In the genomic region with DNA sequence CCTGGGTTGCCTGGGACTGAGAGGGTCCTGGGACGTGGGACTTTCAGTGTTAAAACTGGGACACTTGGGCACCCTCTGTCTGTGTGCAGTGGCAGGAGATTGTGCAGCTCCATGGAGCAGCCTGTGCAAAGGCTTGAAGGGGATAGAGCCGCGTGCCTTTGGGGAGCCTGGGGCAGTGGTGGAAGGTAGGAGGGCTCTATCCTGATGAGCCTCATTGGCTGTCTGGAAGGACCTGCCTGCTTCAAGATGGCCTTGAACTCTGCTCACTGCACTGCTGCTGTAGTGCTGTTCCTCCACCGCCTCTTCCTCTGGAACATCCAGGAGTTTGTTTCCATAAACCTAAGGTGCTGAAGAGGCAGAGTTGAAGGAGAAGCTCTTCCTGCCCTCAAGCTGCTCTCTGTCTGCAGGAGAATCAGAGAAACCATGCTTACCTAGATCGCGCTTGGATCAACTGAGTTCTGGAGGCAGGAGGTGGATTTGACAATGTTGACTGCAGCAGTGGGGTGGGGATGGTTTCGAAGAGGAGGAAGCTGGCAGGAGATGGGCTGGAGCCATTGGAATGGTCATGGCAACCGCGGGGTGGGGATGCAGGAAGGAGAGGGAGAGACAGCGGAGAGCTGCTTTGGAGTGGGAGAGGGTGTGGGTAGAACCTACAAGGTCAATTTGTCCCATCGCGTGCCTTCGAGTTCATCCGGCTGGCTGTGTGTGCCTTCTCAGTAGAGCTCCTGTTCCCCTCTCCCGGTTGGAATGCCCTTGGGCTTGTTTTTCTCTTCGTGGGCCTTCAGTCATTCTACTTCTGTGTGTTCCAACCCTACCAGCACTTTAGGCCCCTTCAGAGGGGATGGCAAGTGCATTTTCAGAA, we compare ENCODE assay signal across 1 cellular context.
TF ChIP-seq lines count a peak whose summit lies in the region.

No MANE protein-coding gene starts in this region.

TF ChIP-seq in HepG2, 621 proteins besides CTCF, POLR2A, EP300 and RAD21 (continued from another document):
- no peak; the same call in 1 of the 2 replicates for TF ChIP-seq PITX1 (CRISPR knock-in tag; IDR thresholded peaks at IDR 0.05)
- no peak; the same call in 1 of the 2 replicates for TF ChIP-seq NCOA2 (CRISPR knock-in tag; IDR thresholded peaks at IDR 0.05)
- no peak for TF ChIP-seq KAT7 (CRISPR knock-in tag; IDR thresholded peaks at IDR 0.05; ENCODE audit: borderline replicate concordance)
- TF ChIP-seq ZNF354B (CRISPR knock-in tag; IDR thresholded peaks at IDR 0.05) = no peak
- TF ChIP-seq NFKB2 (CRISPR knock-in tag; IDR thresholded peaks at IDR 0.05; ENCODE audit: borderline replicate concordance) = no peak
- no peak for TF ChIP-seq ZNF710 (CRISPR knock-in tag; IDR thresholded peaks at IDR 0.05; ENCODE audit: borderline replicate concordance)
- no peak for TF ChIP-seq ZSCAN21 (CRISPR knock-in tag; IDR thresholded peaks at IDR 0.05; ENCODE audit: borderline replicate concordance)
- no peak for TF ChIP-seq PLRG1 (conservative IDR thresholded peaks at IDR 0.05)
- peak; percentile 33; the same call in 1 of the 2 replicates for TF ChIP-seq PPARG (CRISPR knock-in tag; conservative IDR thresholded peaks at IDR 0.05)
- peak; percentile 30; the same call in 1 of the 2 replicates for TF ChIP-seq MYC (CRISPR knock-in tag; IDR thresholded peaks at IDR 0.05; ENCODE audit: borderline replicate concordance)
- TF ChIP-seq ZBTB7B (CRISPR knock-in tag; IDR thresholded peaks at IDR 0.05) = no peak
- TF ChIP-seq ZNF468 (CRISPR knock-in tag; IDR thresholded peaks at IDR 0.05) = no peak
- no peak for TF ChIP-seq ZMAT3 (CRISPR knock-in tag; conservative IDR thresholded peaks at IDR 0.05)
- TF ChIP-seq MTF1 (CRISPR knock-in tag; IDR thresholded peaks at IDR 0.05) = no peak
- TF ChIP-seq, protein P1, sequence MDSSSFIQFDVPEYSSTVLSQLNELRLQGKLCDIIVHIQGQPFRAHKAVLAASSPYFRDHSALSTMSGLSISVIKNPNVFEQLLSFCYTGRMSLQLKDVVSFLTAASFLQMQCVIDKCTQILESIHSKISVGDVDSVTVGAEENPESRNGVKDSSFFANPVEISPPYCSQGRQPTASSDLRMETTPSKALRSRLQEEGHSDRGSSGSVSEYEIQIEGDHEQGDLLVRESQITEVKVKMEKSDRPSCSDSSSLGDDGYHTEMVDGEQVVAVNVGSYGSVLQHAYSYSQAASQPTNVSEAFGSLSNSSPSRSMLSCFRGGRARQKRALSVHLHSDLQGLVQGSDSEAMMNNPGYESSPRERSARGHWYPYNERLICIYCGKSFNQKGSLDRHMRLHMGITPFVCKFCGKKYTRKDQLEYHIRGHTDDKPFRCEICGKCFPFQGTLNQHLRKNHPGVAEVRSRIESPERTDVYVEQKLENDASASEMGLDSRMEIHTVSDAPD (CRISPR knock-in tag; IDR thresholded peaks at IDR 0.05) = no peak
- TF ChIP-seq ZSCAN20 (CRISPR knock-in tag; IDR thresholded peaks at IDR 0.05; ENCODE audit: borderline replicate concordance) = no peak
- TF ChIP-seq ZNF552 (CRISPR knock-in tag; IDR thresholded peaks at IDR 0.05; ENCODE audit: borderline replicate concordance) = no peak
- no peak for TF ChIP-seq MEF2D (CRISPR knock-in tag; IDR thresholded peaks at IDR 0.05)
- no peak for TF ChIP-seq FOXA3 (CRISPR knock-in tag; IDR thresholded peaks at IDR 0.05)
- TF ChIP-seq ZNF138 (CRISPR knock-in tag; IDR thresholded peaks at IDR 0.05; ENCODE audit: low read depth) = no peak
- peak; percentile 83 for TF ChIP-seq ZBTB38 (CRISPR knock-in tag; IDR thresholded peaks at IDR 0.05)
- TF ChIP-seq ZNF746 (CRISPR knock-in tag; IDR thresholded peaks at IDR 0.05) = no peak
- TF ChIP-seq MAF1 (CRISPR knock-in tag; IDR thresholded peaks at IDR 0.05; ENCODE audit: borderline replicate concordance) = no peak
- no peak for TF ChIP-seq PRMT3 (CRISPR knock-in tag; IDR thresholded peaks at IDR 0.05; ENCODE audit: borderline replicate concordance, low read depth)
- no peak for TF ChIP-seq KLF12 (CRISPR knock-in tag; IDR thresholded peaks at IDR 0.05; ENCODE audit: borderline replicate concordance)
